ENCODE assay signal across 8 cellular contexts in genomic region chr22:41197808-41198585, GRCh38. TPM values are rescaled to one million over a fixed set of nuclear protein-coding genes. Genes with fewer than 3 reads are reported as not detected.
DNase-seq lines count a peak whose midpoint lies in the region; ATAC-seq lines count a peak whose summit lies in the region.

No MANE protein-coding gene starts in this region.

- DNase-seq in ELF-1 (ENCODE audit: low read depth, low spot score) (peak; percentile 68), RPMI7951 (ENCODE audit: low read depth) (peak; percentile 58)
- DNase-seq in activated naive CD8-positive, alpha-beta T cell treated with anti-CD3 and anti-CD28 coated beads for 36 hours, result peak; percentile 65
- peak; percentile 81 for DNase-seq in stimulated activated CD4-positive, alpha-beta T cell treated with anti-CD3 and anti-CD28 coated beads, Interleukin-15, amount 100 ng/mL, for 24 hours

- H3K4me3 ChIP-seq in iPS-15b (ENCODE audit: low read depth, low read length), result peak overlapping the region; percentile 87

- peaks cover 33% of the 10 kb centered on the region for H3K27me3 ChIP-seq in iPS-15b (ENCODE audit: control insufficient read depth, insufficient read depth, low read length)

- H3K9me3 Mint-ChIP-seq in activated naive CD8-positive, alpha-beta T cell treated with anti-CD3 and anti-CD28 coated beads for 36 hours, result no peaks in the 10 kb centered on the region

- peaks cover 14% of the 10 kb centered on the region for H3K27me3 Mint-ChIP-seq in activated naive CD8-positive, alpha-beta T cell treated with anti-CD3 and anti-CD28 coated beads for 36 hours

- H3K27ac Mint-ChIP-seq in activated naive CD8-positive, alpha-beta T cell treated with anti-CD3 and anti-CD28 coated beads for 36 hours, result peak overlapping the region; percentile 56

- H3K9me3 ChIP-seq in iPS-15b (ENCODE audit: control insufficient read depth, insufficient read depth, low read length), result no peaks in the 10 kb centered on the region

- peak overlapping the region; percentile 81 for H3K4me3 Mint-ChIP-seq in activated naive CD8-positive, alpha-beta T cell treated with anti-CD3 and anti-CD28 coated beads for 36 hours

- no peaks in the 10 kb centered on the region for H3K36me3 Mint-ChIP-seq in activated naive CD8-positive, alpha-beta T cell treated with anti-CD3 and anti-CD28 coated beads for 36 hours

- H3K4me1 Mint-ChIP-seq in activated naive CD8-positive, alpha-beta T cell treated with anti-CD3 and anti-CD28 coated beads for 36 hours, result peaks cover 8% of the 10 kb centered on the region

- H3K36me3 ChIP-seq in iPS-15b (ENCODE audit: control insufficient read depth, insufficient read depth, low read length), result no peaks in the 10 kb centered on the region

- peak; percentile 33 for ATAC-seq in HG03159 (IDR thresholded peaks at IDR 0.05; ENCODE audit: unreplicated experiment)
- no peak for ATAC-seq in GM21515 (IDR thresholded peaks at IDR 0.05; ENCODE audit: unreplicated experiment)
- ATAC-seq in GM19351 (IDR thresholded peaks at IDR 0.05; ENCODE audit: unreplicated experiment), result no peak

- H3K4me1 ChIP-seq in iPS-15b (ENCODE audit: control insufficient read depth, insufficient read depth, low read length), result no peaks in the 10 kb centered on the region

- no peak overlapping the region for H3K9ac ChIP-seq in iPS-15b (ENCODE audit: low read depth, low read length)

RNA-seq across cellular contexts. Expression of gene L3MBTL2, which starts 7.1 kb away (rescaled TPM):
- total RNA-seq in RPMI7951 (2014; rRNA removed; shearing (Covaris generic)), result 14.7 and 15.4 TPM in 2 replicates
- 10 to 100 TPM; 40.8 to 46.6 TPM for total RNA-seq in activated naive CD8-positive, alpha-beta T cell treated with anti-CD3 and anti-CD28 coated beads for 36 hours

RNA-seq across cellular contexts. Expression of gene CHADL, which starts 42.7 kb away (rescaled TPM):
- total RNA-seq in RPMI7951 (2014; rRNA removed; shearing (Covaris generic)), result 0.29 TPM in 1 of 2 replicates, not detected in the other
- under 1 TPM; 0.22 to 0.39 TPM for total RNA-seq in activated naive CD8-positive, alpha-beta T cell treated with anti-CD3 and anti-CD28 coated beads for 36 hours
